In genomic region chr16:29995911-29996772, GRCh38 we compare ENCODE assay signal across 8 cellular contexts. TPM values are rescaled to one million over a fixed set of nuclear protein-coding genes. Genes with fewer than 3 reads are reported as not detected.
DNase-seq lines count a peak whose midpoint lies in the region; ATAC-seq lines count a peak whose summit lies in the region.

INO80E (plus strand) TSS chr16:29996241; CDS start chr16:29996311, 70 bp downstream.

- peak; percentile 72 for ATAC-seq in GM21515 (IDR thresholded peaks at IDR 0.05; ENCODE audit: unreplicated experiment)

- H3K27me3 ChIP-seq in mononuclear cell (ENCODE audit: insufficient read depth, low read length) = no peaks in the 10 kb centered on the region

- peaks cover 28% of the 10 kb centered on the region for H3K4me1 ChIP-seq in mononuclear cell (ENCODE audit: insufficient read depth, low read length)

- DNase-seq in DMS 273 (lab: John Stamatoyannopoulos, UW; ENCODE audit: unreplicated experiment) (peak; percentile 98), HuH-7 (ENCODE audit: low spot score) (peak; percentile 99), OCI-M1 (lab: John Stamatoyannopoulos, UW) (peak; percentile 99), activated T-cell treated with anti-CD3 and anti-CD28 coated beads for 24 hours (ENCODE audit: low read depth) (peak; percentile 99), epidermal melanocyte (ENCODE audit: insufficient read length, low spot score) (peak; percentile 98)
- peak; percentile 100 for DNase-seq in stimulated activated CD8-positive, alpha-beta memory T cell treated with anti-CD3 and anti-CD28 coated beads, Interleukin-4, amount 100 ng/mL, for 24 hours (ENCODE audit: low read depth)

- no peaks in the 10 kb centered on the region for H3K9me3 ChIP-seq in mononuclear cell (ENCODE audit: low read depth, low read length)

- peak within 1 kb of the TSS; percentile 96 for H3K4me3 ChIP-seq in mononuclear cell (ENCODE audit: low read length)

RNA-seq across cellular contexts. Expression of gene INO80E, which starts in this region (rescaled TPM):
- total RNA-seq in mononuclear cell = 32.0 TPM

Comparison
In these comparisons a context has a peak if more than half of its experiments do, and no peak if none do; other contexts are left out.
1. Peak in every context shown above with its lines: DNase-seq, ATAC-seq and H3K4me3 ChIP-seq.